In the genomic region with DNA sequence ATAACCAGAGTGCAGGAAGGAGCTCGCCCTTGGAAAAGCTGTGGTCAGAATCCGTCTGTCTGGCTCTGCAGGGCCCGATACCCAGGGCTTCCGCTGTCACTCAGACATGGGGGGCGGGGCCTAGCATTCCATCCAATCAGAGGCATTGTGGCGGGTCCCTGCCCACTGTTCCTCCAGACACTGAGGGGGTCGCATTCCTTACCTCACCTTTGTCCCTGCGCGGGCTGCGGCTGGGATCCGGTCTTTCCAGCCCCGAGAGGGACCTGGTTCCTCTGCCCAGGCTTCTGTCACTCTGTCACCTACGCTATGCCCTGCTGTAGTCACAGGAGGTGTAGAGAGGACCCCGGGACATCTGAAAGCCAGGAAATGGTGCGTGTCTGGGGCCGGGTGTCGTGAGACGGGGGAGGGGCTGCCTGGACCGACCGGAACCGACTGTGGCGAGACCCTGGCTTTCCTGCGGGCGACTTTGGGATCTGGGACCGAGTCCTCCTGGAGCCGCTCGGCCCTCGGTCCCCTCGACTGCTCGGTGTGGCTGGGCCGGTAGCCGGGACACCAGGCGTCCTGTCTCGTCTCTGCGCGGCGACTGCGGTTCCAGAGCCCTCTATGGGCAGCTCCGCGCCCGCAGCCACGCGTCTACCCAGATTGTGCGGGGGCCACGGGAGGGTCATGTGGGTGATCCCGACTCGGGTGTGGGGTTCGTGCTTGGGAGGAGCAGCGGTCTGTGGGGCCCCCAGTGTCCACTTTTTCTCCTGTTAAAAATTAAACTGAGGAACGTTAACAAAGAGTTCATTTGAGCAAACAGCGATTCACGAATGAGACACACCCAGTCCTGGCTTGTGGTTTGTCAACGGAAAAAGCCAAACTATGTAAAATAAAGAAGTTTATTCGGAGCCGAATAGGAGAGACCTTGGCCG, we compare ENCODE assay signal across 1 cellular context.
TF ChIP-seq lines count a peak whose summit lies in the region.

ZNF69 (plus strand) TSS at position 165 of the 914 bp plus-strand sequence; CDS start at position 307, 142 bp downstream.

TF ChIP-seq in K562, 482 proteins besides CTCF, POLR2A, EP300 and RAD21 (continued from another document):
- TF ChIP-seq CBX5 (IDR thresholded peaks at IDR 0.05; ENCODE audit: borderline replicate concordance, low read depth) = no peak
- TF ChIP-seq ZBED1 (IDR thresholded peaks at IDR 0.05) = no peak
- TF ChIP-seq, protein P1, sequence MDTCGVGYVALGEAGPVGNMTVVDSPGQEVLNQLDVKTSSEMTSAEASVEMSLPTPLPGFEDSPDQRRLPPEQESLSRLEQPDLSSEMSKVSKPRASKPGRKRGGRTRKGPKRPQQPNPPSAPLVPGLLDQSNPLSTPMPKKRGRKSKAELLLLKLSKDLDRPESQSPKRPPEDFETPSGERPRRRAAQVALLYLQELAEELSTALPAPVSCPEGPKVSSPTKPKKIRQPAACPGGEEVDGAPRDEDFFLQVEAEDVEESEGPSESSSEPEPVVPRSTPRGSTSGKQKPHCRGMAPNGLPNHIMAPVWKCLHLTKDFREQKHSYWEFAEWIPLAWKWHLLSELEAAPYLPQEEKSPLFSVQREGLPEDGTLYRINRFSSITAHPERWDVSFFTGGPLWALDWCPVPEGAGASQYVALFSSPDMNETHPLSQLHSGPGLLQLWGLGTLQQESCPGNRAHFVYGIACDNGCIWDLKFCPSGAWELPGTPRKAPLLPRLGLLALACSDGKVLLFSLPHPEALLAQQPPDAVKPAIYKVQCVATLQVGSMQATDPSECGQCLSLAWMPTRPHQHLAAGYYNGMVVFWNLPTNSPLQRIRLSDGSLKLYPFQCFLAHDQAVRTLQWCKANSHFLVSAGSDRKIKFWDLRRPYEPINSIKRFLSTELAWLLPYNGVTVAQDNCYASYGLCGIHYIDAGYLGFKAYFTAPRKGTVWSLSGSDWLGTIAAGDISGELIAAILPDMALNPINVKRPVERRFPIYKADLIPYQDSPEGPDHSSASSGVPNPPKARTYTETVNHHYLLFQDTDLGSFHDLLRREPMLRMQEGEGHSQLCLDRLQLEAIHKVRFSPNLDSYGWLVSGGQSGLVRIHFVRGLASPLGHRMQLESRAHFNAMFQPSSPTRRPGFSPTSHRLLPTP (IDR thresholded peaks at IDR 0.05; ENCODE audit: borderline replicate concordance, extremely low read depth, insufficient read length) = no peak
- TF ChIP-seq STAG1 (CRISPR knock-in tag; IDR thresholded peaks at IDR 0.05; ENCODE audit: borderline replicate concordance) = peak; percentile 19; the same call in 1 of the 2 replicates
- no peak for TF ChIP-seq HNRNPUL1 (IDR thresholded peaks at IDR 0.05; ENCODE audit: low read length)
- no peak for TF ChIP-seq DEAF1 (CRISPR knock-in tag; IDR thresholded peaks at IDR 0.05)
- TF ChIP-seq PBX2 (CRISPR knock-in tag; IDR thresholded peaks at IDR 0.05; ENCODE audit: low read depth) = peak; percentile 87
- peak; percentile 77 for TF ChIP-seq PBX2 (tag; conservative IDR thresholded peaks at IDR 0.05; ENCODE audit: low read depth)
- TF ChIP-seq ATF2 (CRISPR knock-in tag; IDR thresholded peaks at IDR 0.05) = no peak
- no peak for TF ChIP-seq CREBBP (IDR thresholded peaks at IDR 0.05; ENCODE audit: low read depth, low read length)
